In genomic region chr2:117339980-117340379, GRCh38 we compare ENCODE assay signal across 1 cellular context.
A peak's percentile ranks its signal among the peaks of the same experiment; 100 is the strongest.
TF ChIP-seq lines count a peak whose summit lies in the region.

No MANE protein-coding gene starts in this region.

TF ChIP-seq in HepG2, 621 proteins besides CTCF, POLR2A, EP300 and RAD21 (continued from another document):
- peak; percentile 67; the same call in 1 of the 2 replicates for TF ChIP-seq ZBTB40 (IDR thresholded peaks at IDR 0.05)
- TF ChIP-seq ZBTB40 (CRISPR knock-in tag; IDR thresholded peaks at IDR 0.05), result no peak
